Comparison of ENCODE assay signal across 23 cellular contexts in genomic region chr2:126627623-126628022, GRCh38. TPM values are rescaled to one million over a fixed set of nuclear protein-coding genes. Genes with fewer than 3 reads are reported as not detected.
DNase-seq lines count a peak whose midpoint lies in the region; ATAC-seq and TF ChIP-seq lines count a peak whose summit lies in the region.
"Had no signal": no experiment of that assay in that cellular context is flagged by ENCODE, and none has a peak within 500 bp of the region (broad histone marks: within the 10 kb centered on the region; RNA-seq: fewer than 3 reads in every experiment).

No MANE protein-coding gene starts in this region.

- intact Hi-C loops in Right ventricle myocardium superior (cut with DNase I): no loop called here
- intact Hi-C loops in cardiac septum (cut with DNase I): no loop called here
- intact Hi-C loops in left ventricle myocardium superior (cut with micrococcal nuclease): no loop called here
- intact Hi-C loops in naive thymus-derived CD4-positive, alpha-beta T cell (cut with micrococcal nuclease): no loop called here

- H3K9ac ChIP-seq in smooth muscle cell (ENCODE audit: low read depth): no peak overlapping the region
- H3K9ac ChIP-seq: GM23248 had no signal

- H3K4me3 ChIP-seq in smooth muscle cell: no peak overlapping the region
- no peak overlapping the region for H3K4me3 ChIP-seq in naive thymus-derived CD4-positive, alpha-beta T cell (ENCODE audit: low read length)
- no peak overlapping the region for H3K4me3 ChIP-seq in CD8-positive, alpha-beta memory T cell (ENCODE audit: low read length)
- H3K4me3 ChIP-seq: GM23248, HAP-1, MG63, Peyer's patch had no signal

- H3K36me3 Mint-ChIP-seq in naive thymus-derived CD4-positive, alpha-beta T cell: no peaks in the 10 kb centered on the region
- H3K36me3 Mint-ChIP-seq in CD8-positive, alpha-beta memory T cell: no peaks in the 10 kb centered on the region
- H3K36me3 Mint-ChIP-seq: CD4-positive, CD25-positive, alpha-beta regulatory T cell; IgD-negative memory B cell had no signal

- ATAC-seq in Right ventricle myocardium superior (ENCODE audit: poor library complexity) (peak; percentile 64), left ventricle myocardium superior (peak; percentile 77), GM21528 (IDR thresholded peaks at IDR 0.05; ENCODE audit: low FRiP score, unreplicated experiment) (no peak)
- no peak for ATAC-seq in naive thymus-derived CD4-positive, alpha-beta T cell

- no peak for TF ChIP-seq CTCF in smooth muscle cell (IDR thresholded peaks at IDR 0.05; ENCODE audit: borderline replicate concordance, insufficient read depth, poor library complexity, severe bottlenecking)

- H3K9me3 Mint-ChIP-seq in naive thymus-derived CD4-positive, alpha-beta T cell: no peaks in the 10 kb centered on the region
- H3K9me3 Mint-ChIP-seq in CD8-positive, alpha-beta memory T cell: no peaks in the 10 kb centered on the region
- H3K9me3 Mint-ChIP-seq: IgD-negative memory B cell had no signal

- no peak overlapping the region for H3K27ac ChIP-seq in smooth muscle cell (ENCODE audit: low read depth)
- no peak overlapping the region for H3K27ac ChIP-seq in naive thymus-derived CD4-positive, alpha-beta T cell (ENCODE audit: low read depth, low read length)
- H3K27ac ChIP-seq in CD8-positive, alpha-beta memory T cell (ENCODE audit: low read depth, low read length): no peak overlapping the region
- H3K27ac ChIP-seq: GM23248, Peyer's patch had no signal

- peak overlapping the region; percentile 45 for H3K4me2 ChIP-seq in smooth muscle cell

- H3K27me3 ChIP-seq in smooth muscle cell (ENCODE audit: low read depth): peaks cover 16% of the 10 kb centered on the region
- H3K27me3 ChIP-seq in naive thymus-derived CD4-positive, alpha-beta T cell (ENCODE audit: control insufficient read depth in 2 of 2, insufficient read depth in 2 of 2, low read length in 2 of 2): peaks cover 0 to 3% of the 10 kb centered on the region in 2 donors
- H3K27me3 ChIP-seq in CD8-positive, alpha-beta memory T cell (ENCODE audit: insufficient read depth, low read length, poor library complexity, severe bottlenecking): no peaks in the 10 kb centered on the region
- H3K27me3 ChIP-seq: MG63, Peyer's patch had no signal

- H3K4me1 ChIP-seq in smooth muscle cell (ENCODE audit: low read depth): no peaks in the 10 kb centered on the region
- no peaks in the 10 kb centered on the region for H3K4me1 ChIP-seq in naive thymus-derived CD4-positive, alpha-beta T cell (ENCODE audit: control insufficient read depth in 2 of 2, insufficient read depth in 2 of 2, low read length in 2 of 2)
- H3K4me1 ChIP-seq in CD8-positive, alpha-beta memory T cell (ENCODE audit: insufficient read depth, low read length): no peaks in the 10 kb centered on the region
- H3K4me1 ChIP-seq: Caco-2, HAP-1, Peyer's patch had no signal

- no peaks in the 10 kb centered on the region for H3K79me2 ChIP-seq in smooth muscle cell (ENCODE audit: low read depth)

- H2AFZ ChIP-seq in smooth muscle cell (ENCODE audit: low read depth): no peak overlapping the region
- H2AFZ ChIP-seq: GM23248 had no signal

- CTCF ChIA-PET in naive thymus-derived CD4-positive, alpha-beta T cell (lab: Charles Lee): interaction anchor here (2.1 kb wide), 1 partner anchor 99 kb away, joined by 4 read pairs; no protein-coding TSS in a partner anchor
- CTCF ChIA-PET in CD8-positive, alpha-beta memory T cell (lab: Charles Lee): no interaction called here

- no peak overlapping the region for H3K4me3 Mint-ChIP-seq in naive thymus-derived CD4-positive, alpha-beta T cell
- H3K4me3 Mint-ChIP-seq in CD8-positive, alpha-beta memory T cell: no peak overlapping the region
- H3K4me3 Mint-ChIP-seq: B cell; CD4-positive, CD25-positive, alpha-beta regulatory T cell; IgD-negative memory B cell had no signal

- POLR2A ChIA-PET in naive thymus-derived CD4-positive, alpha-beta T cell (lab: Charles Lee): interaction anchor here (2.2 kb wide), 1 partner anchor 29 kb away, joined by 6 read pairs; the partner anchor contains the start of gene GYPC
- POLR2A ChIA-PET in CD8-positive, alpha-beta memory T cell (lab: Charles Lee): no interaction called here

- H3F3A ChIP-seq in smooth muscle cell (ENCODE audit: low read depth): no peaks in the 10 kb centered on the region

- DNase-seq in Right ventricle myocardium superior (no peak), cardiac septum (ENCODE audit: low spot score) (no peak), erythroblast (lab: John Stamatoyannopoulos, UW) (peak; percentile 66 to 72), left ventricle myocardium superior (no peak), smooth muscle cell (lab: John Stamatoyannopoulos, UW; ENCODE audit: unreplicated experiment) (no peak)
- DNase-seq in naive thymus-derived CD4-positive, alpha-beta T cell: no peak
- DNase-seq in CD8-positive, alpha-beta memory T cell: no peak
- DNase-seq: 8988T; Caco-2; CD4-positive, CD25-positive, alpha-beta regulatory T cell; GM23248; Kasumi-1; MG63; NCI-H1092; NCI-H1436 treated with DMSO at 0.1 percent for 48 hours; NCI-H2029; NCI-H2171; NCI-H446; Peyer's patch had no signal

- no peak overlapping the region for H3K27ac Mint-ChIP-seq in naive thymus-derived CD4-positive, alpha-beta T cell
- no peak overlapping the region for H3K27ac Mint-ChIP-seq in CD8-positive, alpha-beta memory T cell
- H3K27ac Mint-ChIP-seq: B cell; CD4-positive, CD25-positive, alpha-beta regulatory T cell; IgD-negative memory B cell had no signal

- no peaks in the 10 kb centered on the region for H3K4me1 Mint-ChIP-seq in naive thymus-derived CD4-positive, alpha-beta T cell
- H3K4me1 Mint-ChIP-seq in CD8-positive, alpha-beta memory T cell: no peaks in the 10 kb centered on the region
- H3K4me1 Mint-ChIP-seq: B cell; CD4-positive, CD25-positive, alpha-beta regulatory T cell had no signal

- H3K9me3 ChIP-seq in smooth muscle cell (replicated peaks; ENCODE audit: low read depth): no peaks in the 10 kb centered on the region
- H3K9me3 ChIP-seq in naive thymus-derived CD4-positive, alpha-beta T cell (ENCODE audit: control insufficient read depth in 2 of 3, low read length in 3 of 3): no peaks in the 10 kb centered on the region
- no peaks in the 10 kb centered on the region for H3K9me3 ChIP-seq in CD8-positive, alpha-beta memory T cell (ENCODE audit: low read length)
- H3K9me3 ChIP-seq: Caco-2, HAP-1, MG63, Peyer's patch had no signal

- H3K27me3 Mint-ChIP-seq in naive thymus-derived CD4-positive, alpha-beta T cell: peaks cover 0 to 29% (median 7%) of the 10 kb centered on the region in 5 donors
- peaks cover 6 to 41% of the 10 kb centered on the region in 2 donors for H3K27me3 Mint-ChIP-seq in CD8-positive, alpha-beta memory T cell

- TF ChIP-seq POLR2A in erythroblast (IDR thresholded peaks at IDR 0.05; ENCODE audit: low read length): no peak

- 55% methylated on average over 2 of the region's 2 CpGs for WGBS in smooth muscle cell (ENCODE audit: low lambda C conversion rate)

- H4K20me1 ChIP-seq in smooth muscle cell (ENCODE audit: low read depth): no peaks in the 10 kb centered on the region

- no peaks in the 10 kb centered on the region for H3K36me3 ChIP-seq in smooth muscle cell (ENCODE audit: low read depth)
- H3K36me3 ChIP-seq in naive thymus-derived CD4-positive, alpha-beta T cell (ENCODE audit: control insufficient read depth in 2 of 3, insufficient read depth in 3 of 3, low read length in 3 of 3): no peaks in the 10 kb centered on the region
- no peaks in the 10 kb centered on the region for H3K36me3 ChIP-seq in CD8-positive, alpha-beta memory T cell (ENCODE audit: insufficient read depth, low read length)
- H3K36me3 ChIP-seq: HAP-1, MG63, Peyer's patch had no signal

RNA-seq across cellular contexts. Expression of gene GYPC, which starts 28.3 kb away (rescaled TPM):
- total RNA-seq in Right ventricle myocardium superior: 111 TPM
- total RNA-seq in cardiac septum: 113 TPM
- total RNA-seq in left ventricle myocardium superior: 114 TPM
- total RNA-seq in smooth muscle cell: 25.5 and 25.7 TPM in 2 replicates
- 61.8 and 62.3 TPM in 2 replicates for polyA plus RNA-seq in smooth muscle cell
- 100 to 1,000 TPM; 114 to 146 (median 116) TPM for total RNA-seq in naive thymus-derived CD4-positive, alpha-beta T cell
- 100 to 1,000 TPM; 249 to 277 TPM for polyA plus RNA-seq in naive thymus-derived CD4-positive, alpha-beta T cell
- 100 to 1,000 TPM; 102 TPM for total RNA-seq in CD8-positive, alpha-beta memory T cell
- 226 TPM for polyA plus RNA-seq in CD8-positive, alpha-beta memory T cell
- total RNA-seq: Caco-2 had no signal

Comparison
In these comparisons a context has a peak if more than half of its experiments do, and no peak if none do; other contexts are left out.
1. ATAC-seq: peak in Right ventricle myocardium superior (single experiment) and left ventricle myocardium superior (single experiment); none in naive thymus-derived CD4-positive, alpha-beta T cell (single experiment) and GM21528 (single experiment).
2. DNase-seq: peak in erythroblast (2 of 2); none in Right ventricle myocardium superior (single experiment), cardiac septum (single experiment), left ventricle myocardium superior (single experiment), smooth muscle cell (single experiment), naive thymus-derived CD4-positive, alpha-beta T cell (0 of 9) and CD8-positive, alpha-beta memory T cell (0 of 5).